13 cellular contexts compared by ENCODE assay signal in genomic region chr5:158701406-158702177, GRCh38.
DNase-seq lines count a peak whose midpoint lies in the region; ATAC-seq and TF ChIP-seq lines count a peak whose summit lies in the region.
"Had no signal": no experiment of that assay in that cellular context is flagged by ENCODE, and none has a peak within 500 bp of the region (broad histone marks: within the 10 kb centered on the region; RNA-seq: fewer than 3 reads in every experiment).

No MANE protein-coding gene starts in this region.

- H3K4me1 ChIP-seq in GM23248 (ENCODE audit: insufficient read depth) = peaks cover 61% of the 10 kb centered on the region
- peaks cover 0 to 10% (median 3%) of the 10 kb centered on the region in 3 donors for H3K4me1 ChIP-seq in esophagus squamous epithelium
- H3K4me1 ChIP-seq in skeletal muscle satellite cell (ENCODE audit: control insufficient read depth, insufficient read depth, low read length) = peaks cover 39% of the 10 kb centered on the region

- no peak for TF ChIP-seq CTCF in esophagus squamous epithelium (IDR thresholded peaks at IDR 0.05)

- H3K4me2 ChIP-seq in GM23248 (ENCODE audit: unreplicated experiment) (peak overlapping the region; percentile 73), skeletal muscle satellite cell (ENCODE audit: low read length) (peak overlapping the region; percentile 69)

- ATAC-seq in GM21529 (IDR thresholded peaks at IDR 0.05; ENCODE audit: unreplicated experiment) = no peak
- no peak for ATAC-seq in GM21737 (IDR thresholded peaks at IDR 0.05; ENCODE audit: unreplicated experiment)
- ATAC-seq in GM19023 (IDR thresholded peaks at IDR 0.05; ENCODE audit: unreplicated experiment) = no peak
- ATAC-seq: activated T-cell treated with anti-CD3 and anti-CD28 coated beads, Interleukin-2, amount 50 U/mL, for 72 hours had no signal

- intact Hi-C loops in esophagus squamous epithelium (cut with DNase I) = no loop called here

- H3K4me3 ChIP-seq in GM23248 (peak overlapping the region; percentile 57), esophagus squamous epithelium (no peak overlapping the region), skeletal muscle satellite cell (ENCODE audit: low read length) (peak overlapping the region; percentile 20)
- H3K4me3 ChIP-seq: thyroid gland had no signal

- H3K9ac ChIP-seq in GM23248 = peak overlapping the region; percentile 73
- peak overlapping the region; percentile 79 for H3K9ac ChIP-seq in skeletal muscle satellite cell (ENCODE audit: low read depth, low read length)

- H2AFZ ChIP-seq in GM23248 = no peak overlapping the region

- H3K9me2 ChIP-seq in GM23248 (ENCODE audit: insufficient read depth) = no peaks in the 10 kb centered on the region

- no peaks in the 10 kb centered on the region for H3K79me2 ChIP-seq in GM23248 (ENCODE audit: insufficient read depth)

- H3F3A ChIP-seq in GM23248 (ENCODE audit: insufficient read depth) = peaks cover 61% of the 10 kb centered on the region

- peak overlapping the region; percentile 92 for H3K27ac ChIP-seq in GM23248
- H3K27ac ChIP-seq in esophagus squamous epithelium = peak overlapping the region in 3 of 4 donors; percentile 38 to 62 (median 53)

- TF ChIP-seq POLR2A in esophagus squamous epithelium (IDR thresholded peaks at IDR 0.05) = no peak

- peak; percentile 93 for DNase-seq in GM23248
- DNase-seq in RKO (ENCODE audit: low spot score) = peak; percentile 21
- no peak for DNase-seq in esophagus squamous epithelium (lab: John Stamatoyannopoulos, UW)
- DNase-seq in DMS53 treated with DMSO at 0.1 percent for 48 hours (lab: John Stamatoyannopoulos, UW; ENCODE audit: unreplicated experiment) = no peak
- DNase-seq: activated T-cell treated with anti-CD3 and anti-CD28 coated beads, Interleukin-2, amount 50 U/mL, for 72 hours; cerebellar nuclear complex; DMS79 treated with DMSO at 0.1 percent for 48 hours; stimulated activated CD4-positive, alpha-beta T cell treated with anti-CD3 and anti-CD28 coated beads, Interleukin-4, amount 100 ng/mL, for 4 hours; thyroid gland had no signal

- 14 to 17% methylated on average over 6 of the region's 6 CpGs for WGBS in GM23248 (ENCODE audit: low coverage in 1 of 2, low lambda C conversion rate in 2 of 2, missing lambda C conversion rate in 2 of 2), 2 experiments
- WGBS in esophagus squamous epithelium, 2 donors = 68 to 82% methylated on average over 6 of the region's 6 CpGs

- H4K20me1 ChIP-seq in GM23248 (ENCODE audit: insufficient read depth) = no peaks in the 10 kb centered on the region

- peaks cover 6% of the 10 kb centered on the region; the same call in 1 of the 2 replicates for H3K36me3 ChIP-seq in GM23248 (ENCODE audit: low read depth)
- no peaks in the 10 kb centered on the region for H3K36me3 ChIP-seq in esophagus squamous epithelium
- peaks cover 5% of the 10 kb centered on the region for H3K36me3 ChIP-seq in skeletal muscle satellite cell (ENCODE audit: insufficient read depth, low read length)
- H3K36me3 ChIP-seq: thyroid gland had no signal

- in situ Hi-C loops in GM23248 (cut with MboI) = loop anchor here (5.0 kb wide), 1 partner anchor 406 kb away; no protein-coding TSS in a partner anchor

- H3K27me3 ChIP-seq in GM23248 (replicated peaks; ENCODE audit: insufficient read depth) = no peaks in the 10 kb centered on the region
- H3K27me3 ChIP-seq in esophagus squamous epithelium = peaks cover 0 to 9% (median 0%) of the 10 kb centered on the region in 4 donors
- H3K27me3 ChIP-seq in skeletal muscle satellite cell (ENCODE audit: control insufficient read depth, insufficient read depth, low read length) = no peaks in the 10 kb centered on the region
- H3K27me3 ChIP-seq: thyroid gland had no signal

- H3K9me3 ChIP-seq in GM23248 (ENCODE audit: low read depth) (no peaks in the 10 kb centered on the region), esophagus squamous epithelium (no peaks in the 10 kb centered on the region), skeletal muscle satellite cell (replicated peaks; ENCODE audit: low read length) (no peaks in the 10 kb centered on the region)
- H3K9me3 ChIP-seq: thyroid gland had no signal

Comparison
In these comparisons a context has a peak if more than half of its experiments do, and no peak if none do; other contexts are left out.
1. DNase-seq: peak in GM23248 (single experiment) and RKO (single experiment); none in esophagus squamous epithelium (single experiment) and DMS53 treated with DMSO at 0.1 percent for 48 hours (single experiment).
2. H3K4me3 ChIP-seq: peak in GM23248 (single experiment) and skeletal muscle satellite cell (single experiment); none in esophagus squamous epithelium (0 of 4).